Comparison of ENCODE assay signal across 1 cellular context in genomic region chr20:1390552-1391403, GRCh38.
TF ChIP-seq lines count a peak whose summit lies in the region.

No MANE protein-coding gene starts in this region.

TF ChIP-seq in IMR-90, 13 proteins besides CTCF, POLR2A, EP300 and RAD21 (continued from another document):
- no peak for TF ChIP-seq CHD1 (IDR thresholded peaks at IDR 0.05; ENCODE audit: low read depth, low read length)
